ENCODE assay signal across 1 cellular context in the genomic region with DNA sequence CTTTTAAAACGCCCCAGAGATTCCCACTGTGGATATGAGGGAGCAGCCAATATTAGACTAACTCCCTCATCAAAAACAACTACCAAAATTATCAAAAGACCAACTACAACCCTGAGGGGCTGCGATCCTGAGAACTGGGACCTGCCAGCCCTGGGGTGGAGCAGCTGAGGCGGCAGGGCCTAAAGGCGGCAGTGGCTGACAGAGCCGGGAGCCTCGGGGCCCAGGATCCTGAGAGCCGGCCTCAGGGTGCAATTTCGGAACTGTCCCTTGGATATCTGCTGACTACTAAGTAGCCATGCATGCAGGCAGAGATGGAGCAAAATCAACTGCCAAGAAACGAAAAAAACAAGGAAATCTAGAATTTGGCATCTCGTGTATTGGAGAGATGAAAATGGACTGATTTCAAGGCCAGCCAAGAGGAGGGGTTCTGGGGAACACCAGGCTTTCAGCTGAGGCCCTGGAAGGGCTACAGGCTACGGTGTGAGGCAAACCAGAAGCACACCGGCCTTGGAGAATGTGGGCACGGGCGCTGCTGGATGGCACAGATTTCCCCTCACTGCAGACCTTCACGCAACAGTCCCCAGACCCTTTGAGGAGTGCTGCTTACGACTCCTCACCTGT.
TF ChIP-seq lines count a peak whose summit lies in the region.

No MANE protein-coding gene starts in this region.

TF ChIP-seq in WTC11, 78 proteins besides CTCF, POLR2A, EP300 and RAD21 (continued from another document):
- TF ChIP-seq, protein P1, sequence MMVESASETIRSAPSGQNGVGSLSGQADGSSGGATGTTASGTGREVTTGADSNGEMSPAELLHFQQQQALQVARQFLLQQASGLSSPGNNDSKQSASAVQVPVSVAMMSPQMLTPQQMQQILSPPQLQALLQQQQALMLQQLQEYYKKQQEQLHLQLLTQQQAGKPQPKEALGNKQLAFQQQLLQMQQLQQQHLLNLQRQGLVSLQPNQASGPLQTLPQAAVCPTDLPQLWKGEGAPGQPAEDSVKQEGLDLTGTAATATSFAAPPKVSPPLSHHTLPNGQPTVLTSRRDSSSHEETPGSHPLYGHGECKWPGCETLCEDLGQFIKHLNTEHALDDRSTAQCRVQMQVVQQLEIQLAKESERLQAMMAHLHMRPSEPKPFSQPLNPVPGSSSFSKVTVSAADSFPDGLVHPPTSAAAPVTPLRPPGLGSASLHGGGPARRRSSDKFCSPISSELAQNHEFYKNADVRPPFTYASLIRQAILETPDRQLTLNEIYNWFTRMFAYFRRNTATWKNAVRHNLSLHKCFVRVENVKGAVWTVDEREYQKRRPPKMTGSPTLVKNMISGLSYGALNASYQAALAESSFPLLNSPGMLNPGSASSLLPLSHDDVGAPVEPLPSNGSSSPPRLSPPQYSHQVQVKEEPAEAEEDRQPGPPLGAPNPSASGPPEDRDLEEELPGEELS (CRISPR knock-in tag; IDR thresholded peaks at IDR 0.05) = no peak
- TF ChIP-seq ZNF263 (CRISPR knock-in tag; IDR thresholded peaks at IDR 0.05; ENCODE audit: low read depth) = no peak
- TF ChIP-seq TEAD1 (CRISPR knock-in tag; IDR thresholded peaks at IDR 0.05) = no peak
